Comparison of ENCODE assay signal across 20 cellular contexts in the genomic region with DNA sequence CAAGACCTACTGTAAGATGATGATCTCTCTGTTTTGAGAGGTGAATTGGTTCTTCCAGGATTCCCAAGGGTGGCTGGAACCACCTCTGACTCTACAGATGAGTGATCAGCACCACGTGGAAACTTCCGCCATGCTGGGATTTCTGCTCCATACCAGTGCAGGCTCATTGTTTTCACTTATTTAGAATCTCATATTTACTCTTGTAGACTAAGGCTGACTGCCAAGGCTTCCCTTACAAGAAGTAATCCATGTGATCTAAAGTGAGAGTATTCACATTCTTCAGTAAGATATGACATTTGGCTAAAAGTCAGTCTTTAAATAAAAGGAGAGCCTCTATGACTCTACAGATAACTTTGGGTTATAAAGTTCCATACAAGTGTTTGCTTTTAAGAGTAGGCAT.
"Had no signal": no experiment of that assay in that cellular context is flagged by ENCODE, and none has a peak within 500 bp of the region (broad histone marks: within the 10 kb centered on the region; RNA-seq: fewer than 3 reads in every experiment).

No MANE protein-coding gene starts in this region.

- H3K9me3 ChIP-seq: esophagus muscularis mucosa, gastrocnemius medialis, spleen had no signal

- H3K4me3 ChIP-seq: esophagus muscularis mucosa, gastrocnemius medialis, spleen had no signal

- H3K27me3 ChIP-seq: esophagus muscularis mucosa, gastrocnemius medialis, spleen had no signal

- H3K27ac ChIP-seq: esophagus muscularis mucosa, gastrocnemius medialis, spleen had no signal

- H3K36me3 ChIP-seq: gastrocnemius medialis, spleen had no signal

- ATAC-seq: activated CD4-positive, alpha-beta T cell treated with anti-CD3 and anti-CD28 coated beads for 36 hours; activated naive CD4-positive, alpha-beta T cell treated with anti-CD3 and anti-CD28 coated beads, Interleukin-2, amount 50 U/mL, for 72 hours; activated T-cell treated with anti-CD3 and anti-CD28 coated beads, Interleukin-2, amount 50 U/mL, for 72 hours; left ventricle myocardium superior; right cardiac atrium had no signal

- DNase-seq: activated CD4-positive, alpha-beta T cell treated with anti-CD3 and anti-CD28 coated beads for 36 hours; activated CD4-positive, CD25-positive, alpha-beta regulatory T cell; activated naive CD4-positive, alpha-beta T cell; activated T-cell treated with anti-CD3 and anti-CD28 coated beads for 4 hours; activated T-cell treated with anti-CD3 and anti-CD28 coated beads, Interleukin-2, amount 50 U/mL, for 72 hours; anterior cingulate cortex; caudate nucleus; gastrocnemius medialis; glutamatergic neuron; islet precursor cell; left ventricle myocardium superior; mammary epithelial cell; naive B cell; occipital lobe; right cardiac atrium; spleen; stimulated activated CD4-positive, alpha-beta T cell treated with anti-CD3 and anti-CD28 coated beads, Interleukin-2, amount 100 ng/mL, for 48 hours; substantia nigra had no signal
